In the genomic region with DNA sequence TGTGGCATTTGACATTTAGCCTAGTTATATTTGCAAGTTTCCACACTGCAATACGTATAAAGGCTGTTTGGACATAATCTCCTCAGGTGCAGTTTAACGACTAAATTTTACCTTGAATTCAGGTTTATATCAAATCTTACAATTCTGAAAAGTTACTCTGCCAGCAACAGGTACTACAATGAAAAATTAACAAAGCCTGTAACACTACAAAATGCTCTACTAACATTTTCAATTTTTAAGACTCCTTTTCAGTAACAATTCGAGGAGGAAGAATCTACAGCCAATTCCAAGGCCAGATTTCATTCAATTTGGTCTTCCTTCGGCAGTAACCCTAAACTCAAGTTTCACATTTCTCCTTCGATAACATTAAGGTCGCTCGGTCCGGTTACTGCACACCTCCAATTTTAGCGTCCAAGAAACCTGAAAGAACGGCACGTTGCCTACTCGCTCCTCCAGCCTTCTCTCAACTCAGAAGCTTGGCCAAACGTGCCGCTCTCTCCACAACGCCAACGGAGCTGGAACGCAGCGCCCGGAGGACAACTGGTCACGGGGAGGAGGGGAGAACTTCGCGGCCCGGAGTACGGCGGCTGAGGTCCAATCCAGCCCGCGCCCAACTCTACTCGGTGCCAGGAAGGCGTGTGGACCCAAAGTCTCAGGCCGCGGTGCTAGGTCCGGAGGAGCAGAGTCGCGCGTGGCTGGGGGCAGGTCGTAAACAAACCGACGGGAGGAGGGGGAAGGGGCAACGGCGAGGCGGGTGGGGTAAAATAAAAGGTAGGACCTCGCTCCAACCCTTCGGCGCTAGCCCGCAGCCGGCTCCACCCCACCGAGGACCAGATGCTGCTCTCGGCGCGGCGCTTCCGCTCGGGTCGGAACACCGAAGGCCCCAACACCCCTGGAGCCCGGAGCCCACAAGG, we compare ENCODE assay signal across 8 cellular contexts. TPM values are rescaled to one million over a fixed set of nuclear protein-coding genes. Genes with fewer than 3 reads are reported as not detected.
A peak's percentile ranks its signal among the peaks of the same experiment; 100 is the strongest.
DNase-seq lines count a peak whose midpoint lies in the region; ATAC-seq and TF ChIP-seq lines count a peak whose summit lies in the region.

No MANE protein-coding gene starts in this region.

- H3K27me3 ChIP-seq in MM.1S (replicated peaks; ENCODE audit: insufficient read depth, low read length) = no peaks in the 10 kb centered on the region
- H3K27me3 ChIP-seq in mononuclear cell (ENCODE audit: insufficient read depth, low read length) = no peaks in the 10 kb centered on the region

- peak overlapping the region; percentile 87 for H3K4me3 Mint-ChIP-seq in activated CD4-positive, alpha-beta memory T cell treated with anti-CD3 and anti-CD28 coated beads, Interleukin-2, amount 10 ng/mL, durations not matched to agents 7 days and 5 days
- peak overlapping the region; percentile 92 for H3K4me3 Mint-ChIP-seq in stimulated activated effector memory CD8-positive, alpha-beta T cell treated with anti-CD3 and anti-CD28 coated beads, Interleukin-12 subunit alpha, Interleukin-12 subunit beta, amount 100 ng/mL, for 72 hours

- peak; percentile 35 for ATAC-seq in stimulated activated effector memory CD8-positive, alpha-beta T cell treated with anti-CD3 and anti-CD28 coated beads, Interleukin-12 subunit alpha, Interleukin-12 subunit beta, amount 100 ng/mL, for 72 hours

- H3K4me1 Mint-ChIP-seq in activated CD4-positive, alpha-beta memory T cell treated with anti-CD3 and anti-CD28 coated beads, Interleukin-2, amount 10 ng/mL, durations not matched to agents 7 days and 5 days = peaks cover 27% of the 10 kb centered on the region
- H3K4me1 Mint-ChIP-seq in stimulated activated effector memory CD8-positive, alpha-beta T cell treated with anti-CD3 and anti-CD28 coated beads, Interleukin-12 subunit alpha, Interleukin-12 subunit beta, amount 100 ng/mL, for 72 hours = peaks cover 20% of the 10 kb centered on the region

- H3K9me3 ChIP-seq in MM.1S (replicated peaks; ENCODE audit: insufficient read depth, low read length) (no peaks in the 10 kb centered on the region), mononuclear cell (ENCODE audit: low read depth, low read length) (no peaks in the 10 kb centered on the region)

- H3K4me1 ChIP-seq in MM.1S (ENCODE audit: low read length) (peaks cover 17% of the 10 kb centered on the region), mononuclear cell (ENCODE audit: insufficient read depth, low read length) (peaks cover 40% of the 10 kb centered on the region)

- no peaks in the 10 kb centered on the region for H3F3A ChIP-seq in MM.1S (ENCODE audit: insufficient read depth, low read length)

- peak overlapping the region; percentile 92 for H3K9ac ChIP-seq in MM.1S (ENCODE audit: low read length)

- TF ChIP-seq CTCF in MM.1S (IDR thresholded peaks at IDR 0.05; ENCODE audit: low read length) (no peak), epithelial cell of esophagus (IDR thresholded peaks at IDR 0.05; ENCODE audit: insufficient read depth, low read depth, low read length, missing control alignments) (no peak)

- peaks cover 36% of the 10 kb centered on the region for H3K36me3 Mint-ChIP-seq in activated CD4-positive, alpha-beta memory T cell treated with anti-CD3 and anti-CD28 coated beads, Interleukin-2, amount 10 ng/mL, durations not matched to agents 7 days and 5 days (ENCODE audit: low read depth)
- peaks cover 15% of the 10 kb centered on the region for H3K36me3 Mint-ChIP-seq in stimulated activated effector memory CD8-positive, alpha-beta T cell treated with anti-CD3 and anti-CD28 coated beads, Interleukin-12 subunit alpha, Interleukin-12 subunit beta, amount 100 ng/mL, for 72 hours

- H3K79me2 ChIP-seq in MM.1S (ENCODE audit: low read length) = peaks cover 56% of the 10 kb centered on the region

- H3K27ac ChIP-seq in MM.1S (ENCODE audit: low read length) = peak overlapping the region; percentile 67

- peak overlapping the region; percentile 70 for H3K4me2 ChIP-seq in MM.1S (ENCODE audit: low read depth, low read length)

- H3K4me3 ChIP-seq in MM.1S (ENCODE audit: low read length) (peak overlapping the region; percentile 92), epithelial cell of esophagus (ENCODE audit: low read length) (peak overlapping the region; percentile 75), mononuclear cell (ENCODE audit: low read length) (peak overlapping the region; percentile 96)

- CTCF ChIA-PET in activated CD4-positive, alpha-beta memory T cell treated with anti-CD3 and anti-CD28 coated beads, Interleukin-2, amount 10 ng/mL, durations not matched to agents 7 days and 5 days (lab: Charles Lee) = interaction anchor here (0.6 to 3.8 kb wide), 4 partner anchors 158 to 211 kb away, joined by 3 to 22 read pairs (median 6); no protein-coding TSS in a partner anchor

- peaks cover 2% of the 10 kb centered on the region for H3K27me3 Mint-ChIP-seq in activated CD4-positive, alpha-beta memory T cell treated with anti-CD3 and anti-CD28 coated beads, Interleukin-2, amount 10 ng/mL, durations not matched to agents 7 days and 5 days

- no peaks in the 10 kb centered on the region; the same call in 1 of the 2 replicates for H4K20me1 ChIP-seq in MM.1S (ENCODE audit: insufficient read depth, low read length)

- no peaks in the 10 kb centered on the region for H3K9me2 ChIP-seq in MM.1S (replicated peaks; ENCODE audit: insufficient read depth, low read length)

- DNase-seq in DMS 273 (lab: John Stamatoyannopoulos, UW; ENCODE audit: unreplicated experiment) (peak; percentile 80), DMS 273 treated with DMSO at 0.1 percent for 48 hours (lab: John Stamatoyannopoulos, UW) (no peak), HCEC 1CT (peak; percentile 51), MM.1S (peak; percentile 49), epithelial cell of esophagus (ENCODE audit: low read depth) (peak; percentile 68)
- peak; percentile 46 for DNase-seq in activated CD4-positive, alpha-beta memory T cell treated with anti-CD3 and anti-CD28 coated beads, Interleukin-2, amount 10 ng/mL, durations not matched to agents 7 days and 5 days
- peak; percentile 26 to 72 for DNase-seq in stimulated activated effector memory CD8-positive, alpha-beta T cell treated with anti-CD3 and anti-CD28 coated beads, Interleukin-12 subunit alpha, Interleukin-12 subunit beta, amount 100 ng/mL, for 72 hours (ENCODE audit: low spot score in 2 of 2)

- H3K9me3 Mint-ChIP-seq in activated CD4-positive, alpha-beta memory T cell treated with anti-CD3 and anti-CD28 coated beads, Interleukin-2, amount 10 ng/mL, durations not matched to agents 7 days and 5 days = no peaks in the 10 kb centered on the region
- H3K9me3 Mint-ChIP-seq in stimulated activated effector memory CD8-positive, alpha-beta T cell treated with anti-CD3 and anti-CD28 coated beads, Interleukin-12 subunit alpha, Interleukin-12 subunit beta, amount 100 ng/mL, for 72 hours = no peaks in the 10 kb centered on the region

- POLR2A ChIA-PET in activated CD4-positive, alpha-beta memory T cell treated with anti-CD3 and anti-CD28 coated beads, Interleukin-2, amount 10 ng/mL, durations not matched to agents 7 days and 5 days (lab: Charles Lee) = interaction anchor here (0.9 to 2.4 kb wide), 19 partner anchors 8 to 308 kb away, joined by 3 to 22 read pairs (median 4); no protein-coding TSS in a partner anchor

- H3K36me3 ChIP-seq in MM.1S (replicated peaks; ENCODE audit: insufficient read depth, low read length) = no peaks in the 10 kb centered on the region

- H3K27ac Mint-ChIP-seq in activated CD4-positive, alpha-beta memory T cell treated with anti-CD3 and anti-CD28 coated beads, Interleukin-2, amount 10 ng/mL, durations not matched to agents 7 days and 5 days = peak overlapping the region; percentile 83
- H3K27ac Mint-ChIP-seq in stimulated activated effector memory CD8-positive, alpha-beta T cell treated with anti-CD3 and anti-CD28 coated beads, Interleukin-12 subunit alpha, Interleukin-12 subunit beta, amount 100 ng/mL, for 72 hours = peak overlapping the region; percentile 96

- H2AFZ ChIP-seq in MM.1S (ENCODE audit: low read length) = peak overlapping the region; percentile 85

RNA-seq across cellular contexts. Expression of a gene that starts 0.7 kb away (rescaled TPM):
- total RNA-seq in activated CD4-positive, alpha-beta memory T cell treated with anti-CD3 and anti-CD28 coated beads, Interleukin-2, amount 10 ng/mL, durations not matched to agents 7 days and 5 days = 10 to 100 TPM; 27.8 to 28.7 TPM
- total RNA-seq in mononuclear cell = 77.5 TPM
